ENCODE assay signal across 15 cellular contexts in genomic region chr2:160474891-160475795, GRCh38. TPM values are rescaled to one million over a fixed set of nuclear protein-coding genes. Genes with fewer than 3 reads are reported as not detected.
DNase-seq lines count a peak whose midpoint lies in the region; ATAC-seq, FAIRE-seq and TF ChIP-seq lines count a peak whose summit lies in the region.
"Had no signal": no experiment of that assay in that cellular context is flagged by ENCODE, and none has a peak within 500 bp of the region (broad histone marks: within the 10 kb centered on the region; RNA-seq: fewer than 3 reads in every experiment).

No MANE protein-coding gene starts in this region.

- H3K4me3 ChIP-seq in HUES64 (ENCODE audit: low read length) (no peak overlapping the region), H1 (ENCODE audit: extremely low read depth in 1 of 4, insufficient read depth in 2 of 4, low read depth in 3 of 4, low read length in 4 of 4) (no peak overlapping the region)
- H3K4me3 ChIP-seq: heart right ventricle had no signal

- 0 out of 2 replicates have a peak overlapping the region, but pooled peaks have one; percentile 32 for H2BK12ac ChIP-seq in H1 (ENCODE audit: low read depth, low read length)

- H3K36me3 Mint-ChIP-seq in T-helper 1 cell treated with Interleukin-12 subunit alpha and Interleukin-12 subunit beta and Interleukin-4 antibody, amounts not matched to agents 30 μg/mL and 1 μg/mL, for 36 hours (ENCODE audit: low read depth): peaks cover 9% of the 10 kb centered on the region
- peaks cover 7% of the 10 kb centered on the region for H3K36me3 Mint-ChIP-seq in osteocyte (ENCODE audit: unreplicated experiment)

- H3K18ac ChIP-seq in H1 (ENCODE audit: extremely low read depth, low read length): 0 out of 2 replicates have a peak overlapping the region, but pooled peaks have one; percentile 24

- peaks cover 0 to 81% of the 10 kb centered on the region in 2 experiments; a peak in 2 of 4 replicates for H3K79me2 ChIP-seq in H1 (ENCODE audit: control insufficient read depth in 1 of 2, insufficient read depth in 2 of 2, low read length in 2 of 2)

- CTCF ChIA-PET in H1 (lab: Charles Lee; ENCODE audit: partially characterized antibody): interaction anchor here (1.0 kb wide), 1 partner anchor 445 kb away, joined by 3 read pairs; no protein-coding TSS in a partner anchor

- no peak overlapping the region for H2BK120ac ChIP-seq in H1 (replicated peaks; ENCODE audit: low read depth, low read length)

- H2AFZ ChIP-seq in H1 (ENCODE audit: low read length): no peak overlapping the region

- H3K4me2 ChIP-seq in H1 (ENCODE audit: insufficient read depth in 1 of 2, low read depth in 2 of 2, low read length in 2 of 2): no peak overlapping the region

- no peak overlapping the region for H4K8ac ChIP-seq in H1 (ENCODE audit: extremely low read depth, insufficient read depth, low read length)

- no peak overlapping the region for H3K4ac ChIP-seq in H1 (replicated peaks; ENCODE audit: insufficient read length, low read depth, low read length)

- H3K9me3 Mint-ChIP-seq in T-helper 1 cell treated with Interleukin-12 subunit alpha and Interleukin-12 subunit beta and Interleukin-4 antibody, amounts not matched to agents 30 μg/mL and 1 μg/mL, for 36 hours: no peaks in the 10 kb centered on the region
- no peaks in the 10 kb centered on the region for H3K9me3 Mint-ChIP-seq in osteocyte (ENCODE audit: unreplicated experiment)

- no peak overlapping the region for H3K23ac ChIP-seq in H1 (ENCODE audit: insufficient read length)

- TF ChIP-seq RAD21 in H1 (IDR thresholded peaks at IDR 0.05 in 1 of 2, conservative IDR thresholded peaks at IDR 0.05 in 1 of 2; ENCODE audit: low read depth in 2 of 2, low read length in 2 of 2): no peak

- peaks cover 2% of the 10 kb centered on the region; the same call in 1 of the 2 replicates for H3K79me1 ChIP-seq in H1 (ENCODE audit: low read depth, low read length)

- no peak overlapping the region for H2BK5ac ChIP-seq in H1 (ENCODE audit: low read depth, low read length)

- no peak overlapping the region for H3K14ac ChIP-seq in H1 (ENCODE audit: insufficient read length)

- H3K27me3 ChIP-seq in HUES64 (ENCODE audit: insufficient read depth, low read length) (no peaks in the 10 kb centered on the region), H1 (replicated peaks in 1 of 4; ENCODE audit: control insufficient read depth in 3 of 4, extremely low read depth in 1 of 4, insufficient read depth in 3 of 4, low read length in 3 of 4) (no peaks in the 10 kb centered on the region)
- H3K27me3 ChIP-seq: heart right ventricle had no signal

- no peak for TF ChIP-seq CTCF in H1 (IDR thresholded peaks at IDR 0.05; ENCODE audit: control extremely low read depth in 1 of 3, insufficient read depth in 1 of 3, low read depth in 1 of 3, low read length in 3 of 3)
- no peak for TF ChIP-seq CTCF in osteocyte (IDR thresholded peaks at IDR 0.05)
- no peak for TF ChIP-seq CTCF in omental fat pad (IDR thresholded peaks at IDR 0.05)

- no peak overlapping the region for H4K5ac ChIP-seq in H1 (ENCODE audit: insufficient read length, low read depth, low read length)

- H3K4me1 ChIP-seq in HUES64 (ENCODE audit: insufficient read depth, low read length) (peaks cover 46% of the 10 kb centered on the region), H1 (replicated peaks in 1 of 4; ENCODE audit: control insufficient read depth in 3 of 4, insufficient read depth in 4 of 4, low read length in 3 of 4) (peaks cover 0 to 14% (median 9%) of the 10 kb centered on the region in 4 experiments; a peak in 4 of 7 replicates)

- H3K27me3 Mint-ChIP-seq in T-helper 1 cell treated with Interleukin-12 subunit alpha and Interleukin-12 subunit beta and Interleukin-4 antibody, amounts not matched to agents 30 μg/mL and 1 μg/mL, for 36 hours (ENCODE audit: low read depth): no peaks in the 10 kb centered on the region
- no peaks in the 10 kb centered on the region for H3K27me3 Mint-ChIP-seq in osteocyte (ENCODE audit: unreplicated experiment)

- no peak for FAIRE-seq in H1 (lab: Jason Lieb, UNC)
- FAIRE-seq: D721Med had no signal

- no peak overlapping the region for H4K91ac ChIP-seq in H1 (replicated peaks; ENCODE audit: insufficient read length, low read length)

- peak overlapping the region; percentile 74 for H3K27ac Mint-ChIP-seq in T-helper 1 cell treated with Interleukin-12 subunit alpha and Interleukin-12 subunit beta and Interleukin-4 antibody, amounts not matched to agents 30 μg/mL and 1 μg/mL, for 36 hours
- H3K27ac Mint-ChIP-seq in osteocyte (ENCODE audit: unreplicated experiment): peak overlapping the region; percentile 69

- POLR2A ChIA-PET in H1 (lab: Charles Lee; ENCODE audit: partially characterized antibody): interaction anchor here (0.5 kb wide), 1 partner anchor 228 kb away, joined by 3 read pairs; no protein-coding TSS in a partner anchor

- no peak for DNase-seq in T-helper 1 cell
- DNase-seq in H1 (ENCODE audit: low read depth in 1 of 2, low spot score in 2 of 2): no peak
- no peak for DNase-seq in osteocyte (ENCODE audit: extremely low spot score, unreplicated experiment)
- DNase-seq in omental fat pad (ENCODE audit: low spot score): no peak
- DNase-seq in stimulated activated CD4-positive, alpha-beta T cell treated with anti-CD3 and anti-CD28 coated beads, Interleukin-4, amount 100 ng/mL, for 4 hours: no peak
- DNase-seq in NCI-H187 treated with DMSO at 0.1 percent for 48 hours (lab: John Stamatoyannopoulos, UW): no peak
- DNase-seq: 8988T; amygdala; effector CD4-positive, alpha-beta T cell; GOT3; heart right ventricle; NCI-H1436 treated with DMSO at 0.1 percent for 48 hours had no signal

- H2BK20ac ChIP-seq in H1 (ENCODE audit: low read length): no peak overlapping the region

- peaks cover 55% of the 10 kb centered on the region for H3K4me1 Mint-ChIP-seq in T-helper 1 cell treated with Interleukin-12 subunit alpha and Interleukin-12 subunit beta and Interleukin-4 antibody, amounts not matched to agents 30 μg/mL and 1 μg/mL, for 36 hours (ENCODE audit: low read depth)
- peaks cover 74% of the 10 kb centered on the region for H3K4me1 Mint-ChIP-seq in osteocyte (ENCODE audit: unreplicated experiment)

- H3K27ac ChIP-seq in HUES64 (ENCODE audit: low read depth, low read length) (peak overlapping the region; percentile 55; the same call in 1 of the 2 replicates), H1 (ENCODE audit: low read depth, low read length) (peak overlapping the region; percentile 25; the same call in 1 of the 2 replicates)

- no peak overlapping the region for H3K9ac ChIP-seq in HUES64 (ENCODE audit: low read depth, low read length)
- H3K9ac ChIP-seq in H1 (replicated peaks in 1 of 4; ENCODE audit: extremely low read depth in 1 of 4, low read depth in 3 of 4, low read length in 3 of 4): no peak overlapping the region

- peak overlapping the region; percentile 20 for H3K4me3 Mint-ChIP-seq in T-helper 1 cell treated with Interleukin-12 subunit alpha and Interleukin-12 subunit beta and Interleukin-4 antibody, amounts not matched to agents 30 μg/mL and 1 μg/mL, for 36 hours
- peak overlapping the region; percentile 40 for H3K4me3 Mint-ChIP-seq in osteocyte (ENCODE audit: unreplicated experiment)

- ATAC-seq in omental fat pad (ENCODE audit: low FRiP score): no peak
- ATAC-seq: heart right ventricle had no signal

- TF ChIP-seq POLR2A in H1 (IDR thresholded peaks at IDR 0.05; ENCODE audit: control extremely low read depth in 1 of 2, low read depth in 2 of 2, low read length in 2 of 2): no peak

- no peak overlapping the region for H3K56ac ChIP-seq in H1 (replicated peaks; ENCODE audit: insufficient read length, low read depth, low read length)

- no peak overlapping the region for H2AK5ac ChIP-seq in H1 (ENCODE audit: low read depth, low read length)

- H3K23me2 ChIP-seq in H1 (ENCODE audit: low read depth, low read length): no peaks in the 10 kb centered on the region

- no peak overlapping the region for H2BK15ac ChIP-seq in H1 (ENCODE audit: low read length)

- H4K20me1 ChIP-seq in H1 (replicated peaks in 1 of 2; ENCODE audit: control insufficient read depth in 1 of 2, insufficient read depth in 2 of 2, low read length in 2 of 2): peaks cover 0 to 6% of the 10 kb centered on the region in 2 experiments

- H3K36me3 ChIP-seq in HUES64 (ENCODE audit: insufficient read depth, low read length) (no peaks in the 10 kb centered on the region), H1 (ENCODE audit: control insufficient read depth in 2 of 4, insufficient read depth in 4 of 4, low read length in 3 of 4) (no peaks in the 10 kb centered on the region)
- H3K36me3 ChIP-seq: heart right ventricle had no signal

- 80% methylated on average over 7 of the region's 7 CpGs for WGBS in HUES64
- WGBS in H1 (ENCODE audit: extremely low coverage in 1 of 2, insufficient coverage in 1 of 2, insufficient read length in 1 of 2, insufficient replicate concordance in 2 of 2, low coverage in 1 of 2, low lambda C conversion rate in 2 of 2, missing lambda C conversion rate in 1 of 2), 2 experiments: 81% methylated on average over 7 of the region's 7 CpGs; no CpG with 5 or more reads in 1 of the 2 experiments

- no peaks in the 10 kb centered on the region for H3K9me3 ChIP-seq in HUES64 (ENCODE audit: insufficient read depth, low read depth, low read length)
- no peaks in the 10 kb centered on the region for H3K9me3 ChIP-seq in H1 (ENCODE audit: insufficient read depth in 2 of 2, low read depth in 1 of 2, low read length in 1 of 2)
- H3K9me3 ChIP-seq: heart right ventricle had no signal

- TF ChIP-seq EP300 in H1 (IDR thresholded peaks at IDR 0.05; ENCODE audit: borderline replicate concordance in 1 of 2, low read depth in 2 of 2, low read length in 2 of 2): no peak

TF ChIP-seq in H1, 55 proteins besides CTCF, POLR2A, EP300 and RAD21 (continues in another document):
- TF ChIP-seq TAF7 (optimal IDR thresholded peaks at IDR 0.05; ENCODE audit: borderline replicate concordance, low read depth, low read length): no peak
- no peak for TF ChIP-seq POU5F1 (IDR thresholded peaks at IDR 0.05; ENCODE audit: low read depth, low read length)
- no peak for TF ChIP-seq EGR1 (IDR thresholded peaks at IDR 0.05; ENCODE audit: borderline replicate concordance, low read depth, low read length)
- no peak for TF ChIP-seq FOSL1 (IDR thresholded peaks at IDR 0.05; ENCODE audit: insufficient read depth, low read depth, low read length)
- no peak for TF ChIP-seq BRCA1 (IDR thresholded peaks at IDR 0.05; ENCODE audit: low read depth, low read length)

RNA-seq across cellular contexts. Expression of gene RBMS1, which starts 18.5 kb away (rescaled TPM):
- 51.9 TPM for polyA plus RNA-seq in HUES64 (2013, experiment 1 of 2)
- polyA plus RNA-seq in HUES64 (2013, experiment 2 of 2): 55.6 TPM
- 57.0 and 60.0 TPM in 2 replicates for total RNA-seq in H1 (2021; fragmentation: NEBNext Ultra II Directional; extraction: Animal tissue kit (Norgen Biotek cat#: 25700))
- 37.3 and 53.7 TPM in 2 replicates for polyA plus RNA-seq in H1 (2011; rRNA removed)
- 44.9 TPM for polyA plus RNA-seq in H1 (2011; cell fraction: cytosol; rRNA removed)
- polyA plus RNA-seq in H1 (2011; cell fraction: nucleus; rRNA removed): 79.2 TPM
- 37.4 to 53.8 TPM (median 42.8 TPM) in 4 replicates for polyA plus RNA-seq in H1 (2012, experiment 1 of 2)
- 5.5 TPM for polyA plus RNA-seq in H1 (2012, experiment 2 of 2)
- 103 TPM for polyA plus RNA-seq in H1 (2013, experiment 1 of 2)
- polyA plus RNA-seq in H1 (2013, experiment 2 of 2): 90.3 TPM
- polyA minus RNA-seq in H1 (2011; rRNA and poly(A)+ RNA removed): 87.8 and 88.3 TPM in 2 replicates
- 42.3 TPM for polyA minus RNA-seq in H1 (2011; cell fraction: cytosol; rRNA and poly(A)+ RNA removed)
- 108 TPM for polyA minus RNA-seq in H1 (2011; cell fraction: nucleus; rRNA and poly(A)+ RNA removed)
- total RNA-seq in osteocyte (161 and 169 TPM in 2 replicates), omental fat pad (100 to 1,000 TPM; 133 to 180 (median 139) TPM)
